In the genomic region with DNA sequence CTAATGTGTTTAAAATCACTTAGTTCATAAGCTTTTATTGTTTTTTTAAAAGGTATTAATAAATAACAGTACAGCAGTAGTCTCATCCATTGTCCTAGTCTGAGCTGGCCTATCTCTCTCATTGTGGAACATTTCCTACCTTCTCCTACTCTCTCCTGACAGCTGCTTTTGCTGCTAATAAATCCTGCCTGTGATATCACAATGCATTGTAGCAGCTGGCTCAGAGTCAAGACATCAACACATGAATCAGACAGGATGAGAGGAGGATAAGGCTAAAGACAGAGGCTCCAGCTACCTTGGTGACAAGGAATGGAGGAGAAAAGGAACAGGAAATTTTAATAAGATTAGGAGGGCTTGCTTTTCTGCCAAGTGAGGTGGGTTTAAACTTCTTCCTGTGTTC, we compare ENCODE assay signal across 17 cellular contexts.
"Had no signal": no experiment of that assay in that cellular context is flagged by ENCODE, and none has a peak within 500 bp of the region (broad histone marks: within the 10 kb centered on the region; RNA-seq: fewer than 3 reads in every experiment).

No MANE protein-coding gene starts in this region.

- H3K27me3 ChIP-seq: esophagus muscularis mucosa, gastrocnemius medialis, right lobe of liver, tibial artery had no signal

- DNase-seq: activated CD4-positive, alpha-beta T cell treated with anti-CD3 and anti-CD28 coated beads, Interleukin-2, amount 50 U/mL, for 1 hour; activated CD8-positive, alpha-beta T cell treated with anti-CD3 and anti-CD28 coated beads, Interleukin-2, amount 10 ng/mL, durations not matched to agents 7 days and 5 days; activated gamma-delta T cell; activated naive CD4-positive, alpha-beta T cell treated with anti-CD3 and anti-CD28 coated beads, Interleukin-2, amount 50 U/mL, for 16 hours; activated naive CD8-positive, alpha-beta T cell treated with anti-CD3 and anti-CD28 coated beads, Interleukin-2, amount 50 U/mL, for 24 hours; cerebellar nuclear complex; gastrocnemius medialis; left cardiac atrium; right lobe of liver; stimulated activated CD4-positive, alpha-beta T cell treated with anti-CD3 and anti-CD28 coated beads, Interleukin-1b, Interleukin-23, amount 100 ng/mL, for 48 hours; substantia nigra; tibial artery had no signal

- H3K36me3 ChIP-seq: esophagus muscularis mucosa, gastrocnemius medialis, right lobe of liver, tibial artery had no signal

- H3K27ac ChIP-seq: coronary artery, esophagus muscularis mucosa, gastrocnemius medialis, right lobe of liver, skin epidermis, tibial artery had no signal

- FAIRE-seq: islet of Langerhans had no signal

- H3K4me1 ChIP-seq: esophagus muscularis mucosa, gastrocnemius medialis, right lobe of liver, tibial artery had no signal

- H3K9me3 ChIP-seq: esophagus muscularis mucosa, gastrocnemius medialis, right lobe of liver, tibial artery had no signal

- H3K4me3 ChIP-seq: coronary artery, esophagus muscularis mucosa, gastrocnemius medialis, right lobe of liver, skin epidermis, tibial artery had no signal

- ATAC-seq: activated CD4-positive, CD25-positive, alpha-beta regulatory T cell treated with anti-CD3 and anti-CD28 coated beads, Interleukin-2, amount 50 U/mL, for 24 hours; activated CD8-positive, alpha-beta T cell treated with anti-CD3 and anti-CD28 coated beads, Interleukin-2, amount 10 ng/mL, durations not matched to agents 7 days and 5 days; activated naive CD8-positive, alpha-beta T cell treated with anti-CD3 and anti-CD28 coated beads, Interleukin-2, amount 50 U/mL, for 24 hours; gastrocnemius medialis; left cardiac atrium; right lobe of liver had no signal
